ENCODE assay signal across 8 cellular contexts in genomic region chr3:123066896-123067688, GRCh38. TPM values are rescaled to one million over a fixed set of nuclear protein-coding genes. Genes with fewer than 3 reads are reported as not detected.
DNase-seq lines count a peak whose midpoint lies in the region; ATAC-seq and TF ChIP-seq lines count a peak whose summit lies in the region.

PDIA5 (plus strand) TSS chr3:123067025; CDS start chr3:123067165, 140 bp downstream.

- H3K4me1 ChIP-seq in DOHH2 (ENCODE audit: control insufficient read depth, low read length) (peaks cover 11% of the 10 kb centered on the region), foreskin keratinocyte (peaks cover 10% of the 10 kb centered on the region)

- H3K9me3 ChIP-seq in DOHH2 (ENCODE audit: control insufficient read depth, insufficient read depth, low read length), result no peaks in the 10 kb centered on the region

- H3K9me3 Mint-ChIP-seq in neural crest cell, result peaks cover 2% of the 10 kb centered on the region

- peak within 1 kb of the TSS; percentile 79 for H3K4me2 ChIP-seq in DOHH2 (ENCODE audit: low read length)

- peaks cover 2% of the 10 kb centered on the region for H3K36me3 Mint-ChIP-seq in neural crest cell (ENCODE audit: low read depth)

- TF ChIP-seq CTCF in DOHH2 (IDR thresholded peaks at IDR 0.05; ENCODE audit: low read depth, low read length, poor library complexity, severe bottlenecking) (no peak), foreskin keratinocyte (conservative IDR thresholded peaks at IDR 0.05) (no peak), neural crest cell (conservative IDR thresholded peaks at IDR 0.05) (no peak)

- no peaks in the 10 kb centered on the region for H4K20me1 ChIP-seq in DOHH2 (ENCODE audit: control insufficient read depth, insufficient read depth, low read depth, low read length)

- H3K27ac ChIP-seq in DOHH2 (ENCODE audit: low read depth, low read length) (no peak within 1 kb of the TSS), foreskin keratinocyte (peak within 1 kb of the TSS; percentile 56)

- peak within 1 kb of the TSS; percentile 81 for H3K27ac Mint-ChIP-seq in neural crest cell (ENCODE audit: unreplicated experiment)

- peaks cover 31% of the 10 kb centered on the region for H3K4me1 Mint-ChIP-seq in neural crest cell

- H3K9me2 ChIP-seq in DOHH2 (replicated peaks; ENCODE audit: control insufficient read depth, low read length), result no peaks in the 10 kb centered on the region

- H3K79me2 ChIP-seq in DOHH2 (ENCODE audit: control insufficient read depth, low read length), result peaks cover 31% of the 10 kb centered on the region

- no peaks in the 10 kb centered on the region for H3F3A ChIP-seq in DOHH2 (ENCODE audit: control insufficient read depth, insufficient read depth)

- ATAC-seq in GM21825 (IDR thresholded peaks at IDR 0.05; ENCODE audit: unreplicated experiment) (peak; percentile 80), foreskin keratinocyte (peak; percentile 88)

- H3K36me3 ChIP-seq in DOHH2 (ENCODE audit: control insufficient read depth, low read length), result no peaks in the 10 kb centered on the region

- peak within 1 kb of the TSS; percentile 76 for H3K4me3 ChIP-seq in DOHH2 (ENCODE audit: low read length)

- H3K4me3 Mint-ChIP-seq in neural crest cell, result peak within 1 kb of the TSS; percentile 91

- DNase-seq in LHCN-M2 (ENCODE audit: low read depth), result peak; percentile 85
- peak; percentile 91 for DNase-seq in RPMI8226
- peak; percentile 27 for DNase-seq in activated effector memory CD4-positive, alpha-beta T cell treated with Interleukin-2 at 50 U/mL for 16 hours
- DNase-seq in foreskin keratinocyte, result peak; percentile 58 to 77
- peak; percentile 81 for DNase-seq in neural crest cell (ENCODE audit: low read depth, low spot score)
- peak; percentile 85 for DNase-seq in stromal cell of bone marrow (ENCODE audit: low read depth)

- peaks cover 24% of the 10 kb centered on the region for H3K27me3 ChIP-seq in DOHH2 (ENCODE audit: control insufficient read depth, low read length)
- H3K27me3 ChIP-seq in foreskin keratinocyte, result no peaks in the 10 kb centered on the region

- H3K27me3 Mint-ChIP-seq in neural crest cell (ENCODE audit: low read depth), result peaks cover 8% of the 10 kb centered on the region

RNA-seq across cellular contexts. Expression of gene PDIA5, which starts in this region (rescaled TPM):
- total RNA-seq in LHCN-M2 (2014; rRNA removed) (18.5 and 18.8 TPM in 2 replicates), foreskin keratinocyte (27.2 and 29.2 TPM in 2 replicates), neural crest cell (14.2 and 17.7 TPM in 2 replicates)
- 14.8 TPM for polyA plus RNA-seq in LHCN-M2 (2012)
- polyA plus RNA-seq in foreskin keratinocyte, result 25.6 and 27.9 TPM in 2 replicates

Comparison
In these comparisons a context has a peak if more than half of its experiments do, and no peak if none do; other contexts are left out.
1. DNase-seq: peak in every context shown above with its lines; median percentile 91 in RPMI8226; 85 in LHCN-M2; 85 in stromal cell of bone marrow; 81 in neural crest cell; 68 in foreskin keratinocyte; 27 in activated effector memory CD4-positive, alpha-beta T cell treated with Interleukin-2 at 50 U/mL for 16 hours.